Comparison of ENCODE assay signal across 20 cellular contexts in the genomic region with DNA sequence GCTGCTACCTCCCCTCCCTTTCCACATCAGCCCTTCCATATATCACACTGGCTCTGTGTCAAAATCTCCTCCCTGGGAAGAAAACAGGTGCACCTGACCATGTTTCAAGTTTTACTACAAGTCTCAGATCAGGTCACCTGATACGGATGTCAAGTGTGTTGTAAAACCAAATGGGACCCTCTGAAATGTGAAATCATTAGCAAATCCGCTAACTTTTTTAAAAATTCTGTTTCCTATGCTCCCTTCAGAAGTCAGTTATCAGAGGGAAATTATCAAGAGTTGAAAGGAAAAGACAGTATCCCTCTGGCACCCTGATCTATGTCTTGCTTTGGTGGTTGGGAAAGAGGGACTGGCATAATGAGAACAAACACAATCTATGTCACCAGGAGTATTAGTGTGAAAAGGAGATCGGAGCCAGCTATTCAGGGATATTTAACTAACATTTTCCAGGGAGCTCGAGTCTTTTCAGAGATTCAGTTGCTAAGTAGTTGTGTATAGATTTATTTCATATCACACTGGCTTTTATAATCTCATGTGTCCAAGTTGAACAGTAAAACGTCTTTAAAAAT.
"Had no signal": no experiment of that assay in that cellular context is flagged by ENCODE, and none has a peak within 500 bp of the region (broad histone marks: within the 10 kb centered on the region; RNA-seq: fewer than 3 reads in every experiment).

No MANE protein-coding gene starts in this region.

- H2AFZ ChIP-seq: parathyroid adenoma had no signal

- ATAC-seq: lower lobe of right lung; natural killer cell; psoas muscle; stimulated activated naive B cell treated with anti-CD40 and anti-IgM and Interleukin-4, amounts not matched to agents 10 μg/mL and 1 μg/mL and 100 μg/mL, for 72 hours; stimulated activated naive CD8-positive, alpha-beta T cell treated with anti-CD3 and anti-CD28 coated beads, Interleukin-15, amount 100 ng/mL, for 72 hours; upper lobe of right lung had no signal

- H3K4me3 ChIP-seq: esophagus muscularis mucosa, left ventricle myocardium inferior, lower lobe of right lung, psoas muscle, sigmoid colon, skin epidermis, testis, tibial nerve, upper lobe of right lung had no signal

- H3K9me3 ChIP-seq: esophagus muscularis mucosa, left ventricle myocardium inferior, lower lobe of right lung, sigmoid colon, testis, tibial nerve, upper lobe of right lung had no signal

- H3K9ac ChIP-seq: parathyroid adenoma had no signal

- DNase-seq: effector memory CD4-positive, alpha-beta T cell; immature natural killer cell; left ventricle myocardium inferior; lower lobe of right lung; natural killer cell; occipital lobe; psoas muscle; sigmoid colon; stimulated activated CD4-positive, alpha-beta T cell treated with anti-CD3 and anti-CD28 coated beads, Interleukin-2, amount 100 ng/mL, for 24 hours; stimulated activated CD4-positive, alpha-beta T cell treated with anti-CD3 and anti-CD28 coated beads, Interleukin-4, amount 100 ng/mL, for 4 hours; stimulated activated naive B cell treated with anti-CD40 and anti-IgM and Interleukin-4, amounts not matched to agents 10 μg/mL and 1 μg/mL and 100 μg/mL, for 72 hours; stimulated activated naive CD8-positive, alpha-beta T cell treated with anti-CD3 and anti-CD28 coated beads, Interleukin-15, amount 100 ng/mL, for 72 hours; testis; upper lobe of right lung had no signal

- H3K27ac ChIP-seq: esophagus muscularis mucosa, left ventricle myocardium inferior, lower lobe of right lung, parathyroid adenoma, psoas muscle, sigmoid colon, skin epidermis, testis, tibial nerve, upper lobe of right lung had no signal

- H3K4me1 ChIP-seq: left ventricle myocardium inferior, lower lobe of right lung, parathyroid adenoma, psoas muscle, testis, tibial nerve, upper lobe of right lung had no signal

- H3K27me3 ChIP-seq: esophagus muscularis mucosa, sigmoid colon, testis, tibial nerve, upper lobe of right lung had no signal

- FAIRE-seq: endometrium, keratinocyte had no signal

- H3K36me3 ChIP-seq: esophagus muscularis mucosa, left ventricle myocardium inferior, lower lobe of right lung, sigmoid colon, tibial nerve, upper lobe of right lung had no signal

- H3K79me2 ChIP-seq: parathyroid adenoma had no signal
